ENCODE assay signal across 40 cellular contexts in genomic region chr4:121662225-121662624, GRCh38.
"Had no signal": no experiment of that assay in that cellular context is flagged by ENCODE, and none has a peak within 500 bp of the region (broad histone marks: within the 10 kb centered on the region; RNA-seq: fewer than 3 reads in every experiment).

No MANE protein-coding gene starts in this region.

- H3K4me1 ChIP-seq: adrenal gland, ascending aorta, body of pancreas, breast epithelium had no signal

- H3K4me1 Mint-ChIP-seq: activated naive CD4-positive, alpha-beta T cell treated with anti-CD3 and anti-CD28 coated beads, Interleukin-2, amount 50 U/mL, for 24 hours; activated naive CD8-positive, alpha-beta T cell treated with anti-CD3 and anti-CD28 coated beads for 36 hours; activated naive CD8-positive, alpha-beta T cell treated with anti-CD3 and anti-CD28 coated beads, Interleukin-2, amount 50 U/mL, for 24 hours; activated T-helper 17 cell treated with anti-CD3 and anti-CD28 coated beads, Interleukin-2, amount 50 U/mL, for 72 hours; brain; central memory CD8-positive, alpha-beta T cell had no signal

- FAIRE-seq: astrocyte, bronchial epithelial cell had no signal

- H3K4me3 Mint-ChIP-seq: activated naive CD4-positive, alpha-beta T cell treated with anti-CD3 and anti-CD28 coated beads for 36 hours; activated naive CD4-positive, alpha-beta T cell treated with anti-CD3 and anti-CD28 coated beads, Interleukin-2, amount 10 ng/mL, durations not matched to agents 7 days and 5 days; activated naive CD4-positive, alpha-beta T cell treated with anti-CD3 and anti-CD28 coated beads, Interleukin-2, amount 50 U/mL, for 24 hours; activated naive CD8-positive, alpha-beta T cell; activated naive CD8-positive, alpha-beta T cell treated with anti-CD3 and anti-CD28 coated beads for 36 hours; activated naive CD8-positive, alpha-beta T cell treated with anti-CD3 and anti-CD28 coated beads, Interleukin-2, amount 10 ng/mL, durations not matched to agents 7 days and 5 days; activated naive CD8-positive, alpha-beta T cell treated with anti-CD3 and anti-CD28 coated beads, Interleukin-2, amount 50 U/mL, for 24 hours; activated T-cell treated with anti-CD3 and anti-CD28 coated beads, Interleukin-2, amount 50 U/mL, for 24 hours; activated T-cell treated with anti-CD3 and anti-CD28 coated beads, Interleukin-2, amount 50 U/mL, for 4 hours; activated T-cell treated with anti-CD3 and anti-CD28 coated beads, Interleukin-2, amount 50 U/mL, for 72 hours; activated T-helper 1 cell treated with anti-CD3 and anti-CD28 coated beads, Interleukin-12 subunit alpha, Interleukin-12 subunit beta, Interleukin-2, Interleukin-4 antibody, amounts not matched to agents 30 ng/mL and 10 ng/mL and 1 ng/mL, durations not matched to agents 14 hours and 24 hours and 36 hours; activated T-helper 17 cell treated with anti-CD3 and anti-CD28 coated beads, Interleukin-2, amount 50 U/mL, for 72 hours; brain; central memory CD8-positive, alpha-beta T cell had no signal

- H3K27ac Mint-ChIP-seq: activated naive CD4-positive, alpha-beta T cell treated with anti-CD3 and anti-CD28 coated beads for 36 hours; activated naive CD4-positive, alpha-beta T cell treated with anti-CD3 and anti-CD28 coated beads, Interleukin-2, amount 10 ng/mL, durations not matched to agents 7 days and 5 days; activated naive CD4-positive, alpha-beta T cell treated with anti-CD3 and anti-CD28 coated beads, Interleukin-2, amount 50 U/mL, for 24 hours; activated naive CD4-positive, alpha-beta T cell treated with anti-CD3 and anti-CD28 coated beads, Interleukin-2, amount 50 U/mL, for 72 hours; activated naive CD8-positive, alpha-beta T cell; activated naive CD8-positive, alpha-beta T cell treated with anti-CD3 and anti-CD28 coated beads for 36 hours; activated naive CD8-positive, alpha-beta T cell treated with anti-CD3 and anti-CD28 coated beads, Interleukin-2, amount 10 ng/mL, durations not matched to agents 7 days and 5 days; activated naive CD8-positive, alpha-beta T cell treated with anti-CD3 and anti-CD28 coated beads, Interleukin-2, amount 50 U/mL, for 24 hours; activated T-cell treated with anti-CD3 and anti-CD28 coated beads, Interleukin-2, amount 50 U/mL, for 24 hours; activated T-cell treated with anti-CD3 and anti-CD28 coated beads, Interleukin-2, amount 50 U/mL, for 72 hours; activated T-helper 1 cell treated with anti-CD3 and anti-CD28 coated beads, Interleukin-12 subunit alpha, Interleukin-12 subunit beta, Interleukin-2, Interleukin-4 antibody, amounts not matched to agents 30 ng/mL and 10 ng/mL and 1 ng/mL, durations not matched to agents 14 hours and 24 hours and 36 hours; activated T-helper 17 cell treated with anti-CD3 and anti-CD28 coated beads, Interleukin-2, amount 50 U/mL, for 72 hours; activated T-helper 2 cell treated with anti-CD3 and anti-CD28 coated beads, Interferon-gamma antibody, Interleukin-2, Interleukin-4, amounts not matched to agents 10 μg/mL and 5 μg/mL and 100 μg/mL, durations not matched to agents 14 hours and 24 hours and 36 hours; brain had no signal

- H3K4me3 ChIP-seq: adrenal gland, ascending aorta, body of pancreas, breast epithelium, cardiac muscle cell had no signal

- H3K9me3 ChIP-seq: adrenal gland, ascending aorta, body of pancreas, breast epithelium had no signal

- H3K36me3 ChIP-seq: breast epithelium, cardiac muscle cell had no signal

- H3K27me3 Mint-ChIP-seq: activated naive CD4-positive, alpha-beta T cell treated with anti-CD3 and anti-CD28 coated beads, Interleukin-2, amount 10 ng/mL, durations not matched to agents 7 days and 5 days; activated naive CD4-positive, alpha-beta T cell treated with anti-CD3 and anti-CD28 coated beads, Interleukin-2, amount 50 U/mL, for 24 hours; activated naive CD8-positive, alpha-beta T cell; activated naive CD8-positive, alpha-beta T cell treated with anti-CD3 and anti-CD28 coated beads for 36 hours; activated naive CD8-positive, alpha-beta T cell treated with anti-CD3 and anti-CD28 coated beads, Interleukin-2, amount 10 ng/mL, durations not matched to agents 7 days and 5 days; activated naive CD8-positive, alpha-beta T cell treated with anti-CD3 and anti-CD28 coated beads, Interleukin-2, amount 50 U/mL, for 24 hours; activated T-cell treated with anti-CD3 and anti-CD28 coated beads, Interleukin-2, amount 50 U/mL, for 24 hours; activated T-helper 17 cell treated with anti-CD3 and anti-CD28 coated beads, Interleukin-2, amount 50 U/mL, for 72 hours; brain; central memory CD8-positive, alpha-beta T cell had no signal

- H3K27ac ChIP-seq: adrenal gland, ascending aorta, body of pancreas, brain microvascular endothelial cell, breast epithelium, cardiac muscle cell had no signal

- DNase-seq: activated effector memory CD4-positive, alpha-beta T cell treated with anti-CD3 and anti-CD28 coated beads, Interleukin-2, amount 50 U/mL, for 16 hours; activated effector memory CD4-positive, alpha-beta T cell treated with Interleukin-2 at 50 U/mL for 16 hours; activated gamma-delta T cell; activated gamma-delta T cell treated with Interleukin-2 at 50 U/mL for 16 hours; activated naive CD4-positive, alpha-beta T cell; activated naive CD4-positive, alpha-beta T cell treated with anti-CD3 and anti-CD28 coated beads for 36 hours; activated naive CD4-positive, alpha-beta T cell treated with anti-CD3 and anti-CD28 coated beads, Interleukin-2, amount 10 ng/mL, durations not matched to agents 7 days and 5 days; activated naive CD4-positive, alpha-beta T cell treated with anti-CD3 and anti-CD28 coated beads, Interleukin-2, amount 50 U/mL, for 16 hours; activated naive CD4-positive, alpha-beta T cell treated with Interleukin-2 at 50 U/mL for 16 hours; activated naive CD8-positive, alpha-beta T cell treated with anti-CD3 and anti-CD28 coated beads for 36 hours; activated naive CD8-positive, alpha-beta T cell treated with anti-CD3 and anti-CD28 coated beads, Interleukin-2, amount 10 ng/mL, durations not matched to agents 7 days and 5 days; activated naive CD8-positive, alpha-beta T cell treated with anti-CD3 and anti-CD28 coated beads, Interleukin-2, amount 50 U/mL, for 24 hours; activated T-cell treated with anti-CD3 and anti-CD28 coated beads, Interleukin-2, amount 50 U/mL, for 1 hour; activated T-cell treated with anti-CD3 and anti-CD28 coated beads, Interleukin-2, amount 50 U/mL, for 24 hours; activated T-cell treated with anti-CD3 and anti-CD28 coated beads, Interleukin-2, amount 50 U/mL, for 4 hours; activated T-cell treated with anti-CD3 and anti-CD28 coated beads, Interleukin-2, amount 50 U/mL, for 48 hours; activated T-cell treated with anti-CD3 and anti-CD28 coated beads, Interleukin-2, amount 50 U/mL, for 72 hours; adrenal gland; amniotic stem cell; amygdala; anterior cingulate cortex; aorta; body of pancreas; brain microvascular endothelial cell; caudate nucleus; central memory CD4-positive, alpha-beta T cell; cerebellar nuclear complex had no signal

- H3K27me3 ChIP-seq: adrenal gland, ascending aorta, body of pancreas, brain microvascular endothelial cell, breast epithelium, cardiac muscle cell had no signal

- H3K9me3 Mint-ChIP-seq: activated naive CD4-positive, alpha-beta T cell treated with anti-CD3 and anti-CD28 coated beads for 36 hours; activated naive CD4-positive, alpha-beta T cell treated with anti-CD3 and anti-CD28 coated beads, Interleukin-2, amount 10 ng/mL, durations not matched to agents 7 days and 5 days; activated naive CD4-positive, alpha-beta T cell treated with anti-CD3 and anti-CD28 coated beads, Interleukin-2, amount 50 U/mL, for 24 hours; activated naive CD4-positive, alpha-beta T cell treated with anti-CD3 and anti-CD28 coated beads, Interleukin-2, amount 50 U/mL, for 72 hours; activated naive CD8-positive, alpha-beta T cell treated with anti-CD3 and anti-CD28 coated beads for 36 hours; activated naive CD8-positive, alpha-beta T cell treated with anti-CD3 and anti-CD28 coated beads, Interleukin-2, amount 10 ng/mL, durations not matched to agents 7 days and 5 days; activated naive CD8-positive, alpha-beta T cell treated with anti-CD3 and anti-CD28 coated beads, Interleukin-2, amount 50 U/mL, for 24 hours; activated T-cell treated with anti-CD3 and anti-CD28 coated beads, Interleukin-2, amount 50 U/mL, for 24 hours; activated T-cell treated with anti-CD3 and anti-CD28 coated beads, Interleukin-2, amount 50 U/mL, for 4 hours; activated T-cell treated with anti-CD3 and anti-CD28 coated beads, Interleukin-2, amount 50 U/mL, for 72 hours; activated T-helper 1 cell treated with anti-CD3 and anti-CD28 coated beads, Interleukin-12 subunit alpha, Interleukin-12 subunit beta, Interleukin-2, Interleukin-4 antibody, amounts not matched to agents 30 ng/mL and 10 ng/mL and 1 ng/mL, durations not matched to agents 14 hours and 24 hours and 36 hours; activated T-helper 17 cell treated with anti-CD3 and anti-CD28 coated beads, Interleukin-2, amount 50 U/mL, for 72 hours; activated T-helper 2 cell treated with anti-CD3 and anti-CD28 coated beads, Interferon-gamma antibody, Interleukin-2, Interleukin-4, amounts not matched to agents 10 μg/mL and 5 μg/mL and 100 μg/mL, durations not matched to agents 14 hours and 24 hours and 36 hours; brain; central memory CD8-positive, alpha-beta T cell had no signal

- ATAC-seq: activated naive CD4-positive, alpha-beta T cell treated with anti-CD3 and anti-CD28 coated beads, Interleukin-2, amount 50 U/mL, for 72 hours; activated naive CD8-positive, alpha-beta T cell treated with anti-CD3 and anti-CD28 coated beads, Interleukin-2, amount 50 U/mL, for 24 hours; activated T-cell treated with anti-CD3 and anti-CD28 coated beads, Interleukin-2, amount 50 U/mL, for 4 hours; activated T-cell treated with anti-CD3 and anti-CD28 coated beads, Interleukin-2, amount 50 U/mL, for 72 hours; activated T-helper 17 cell treated with anti-CD3 and anti-CD28 coated beads, Interleukin-2, amount 50 U/mL, for 72 hours; body of pancreas had no signal
